Comparison of ENCODE assay signal across 25 cellular contexts in genomic region chr17:4935650-4936049, GRCh38. TPM values are rescaled to one million over a fixed set of nuclear protein-coding genes. Genes with fewer than 3 reads are reported as not detected.
"Had no signal": no experiment of that assay in that cellular context is flagged by ENCODE, and none has a peak within 500 bp of the region (broad histone marks: within the 10 kb centered on the region; RNA-seq: fewer than 3 reads in every experiment).

No MANE protein-coding gene starts in this region.

- DNase-seq: activated CD4-positive, alpha-beta T cell treated with anti-CD3 and anti-CD28 coated beads, Interleukin-2, amount 10 ng/mL, durations not matched to agents 24 days and 14 days; activated CD8-positive, alpha-beta T cell treated with anti-CD3 and anti-CD28 coated beads, Interleukin-2, amount 10 ng/mL, durations not matched to agents 7 days and 5 days; activated naive CD4-positive, alpha-beta T cell treated with anti-CD3 and anti-CD28 coated beads, Interleukin-2, amount 50 U/mL, for 16 hours; activated T-cell treated with anti-CD3 and anti-CD28 coated beads, Interleukin-2, amount 50 U/mL, for 24 hours; aorta; colonic mucosa; gastrocnemius medialis; heart left ventricle; kidney glomerular epithelial cell; left ventricle myocardium inferior; mammary epithelial cell; stimulated activated CD4-positive, alpha-beta T cell treated with anti-CD3 and anti-CD28 coated beads, Interleukin-4, amount 100 ng/mL, for 1 hour; stomach; trophoblast cell had no signal

- H3K4me3 ChIP-seq: colonic mucosa, gastrocnemius medialis, heart left ventricle, left ventricle myocardium inferior, pancreas, smooth muscle cell, stomach, vagina had no signal

- H3K27me3 Mint-ChIP-seq: activated CD4-positive, alpha-beta T cell treated with anti-CD3 and anti-CD28 coated beads, Interleukin-2, amount 10 ng/mL, durations not matched to agents 24 days and 14 days; activated T-cell treated with anti-CD3 and anti-CD28 coated beads, Interleukin-2, amount 50 U/mL, for 24 hours; central memory CD8-positive, alpha-beta T cell had no signal

- H3K9me3 ChIP-seq: colonic mucosa, gastrocnemius medialis, heart left ventricle, left ventricle myocardium inferior, neutrophil, pancreas, stomach, vagina had no signal

- FAIRE-seq: endometrium, pancreas had no signal

- H3K4me3 Mint-ChIP-seq: activated CD4-positive, alpha-beta T cell treated with anti-CD3 and anti-CD28 coated beads, Interleukin-2, amount 10 ng/mL, durations not matched to agents 24 days and 14 days; activated CD8-positive, alpha-beta T cell treated with anti-CD3 and anti-CD28 coated beads, Interleukin-2, amount 10 ng/mL, durations not matched to agents 7 days and 5 days; activated T-cell treated with anti-CD3 and anti-CD28 coated beads, Interleukin-2, amount 50 U/mL, for 24 hours; central memory CD8-positive, alpha-beta T cell had no signal

- H3K27ac ChIP-seq: colonic mucosa, heart left ventricle, left ventricle myocardium inferior, neutrophil, pancreas, stomach, vagina had no signal

- H3K9me3 Mint-ChIP-seq: activated CD4-positive, alpha-beta T cell treated with anti-CD3 and anti-CD28 coated beads, Interleukin-2, amount 10 ng/mL, durations not matched to agents 24 days and 14 days; activated T-cell treated with anti-CD3 and anti-CD28 coated beads, Interleukin-2, amount 50 U/mL, for 24 hours; central memory CD8-positive, alpha-beta T cell had no signal

- ATAC-seq: activated CD8-positive, alpha-beta T cell treated with anti-CD3 and anti-CD28 coated beads, Interleukin-2, amount 10 ng/mL, durations not matched to agents 7 days and 5 days; esophagus mucosa; heart left ventricle; pancreas; sciatic nerve had no signal

RNA-seq across cellular contexts. Expression of gene GP1BA, which starts 3.6 kb away (rescaled TPM):
- total RNA-seq: activated CD4-positive, alpha-beta T cell treated with anti-CD3 and anti-CD28 coated beads, Interleukin-2, amount 10 ng/mL, durations not matched to agents 24 days and 14 days; activated CD8-positive, alpha-beta T cell treated with anti-CD3 and anti-CD28 coated beads, Interleukin-2, amount 10 ng/mL, durations not matched to agents 7 days and 5 days; colonic mucosa; esophagus mucosa; gastrocnemius medialis; mammary epithelial cell; pulmonary artery endothelial cell; sciatic nerve; smooth muscle cell; stomach; T-helper 1 cell treated with Interleukin-12 subunit alpha and Interleukin-12 subunit beta and Interleukin-4 antibody, amounts not matched to agents 30 ng/mL and 1 ng/mL, for 36 hours; temporal lobe; vagina had no signal
- polyA plus RNA-seq: mammary epithelial cell had no signal
